Comparison of ENCODE assay signal across 13 cellular contexts in genomic region chr9:99172129-99173091, GRCh38. TPM values are rescaled to one million over a fixed set of nuclear protein-coding genes. Genes with fewer than 3 reads are reported as not detected.
DNase-seq lines count a peak whose midpoint lies in the region; ATAC-seq and TF ChIP-seq lines count a peak whose summit lies in the region.
"Had no signal": no experiment of that assay in that cellular context is flagged by ENCODE, and none has a peak within 500 bp of the region (broad histone marks: within the 10 kb centered on the region; RNA-seq: fewer than 3 reads in every experiment).

No MANE protein-coding gene starts in this region.

- TF ChIP-seq CTCF in SU-DHL-6 (IDR thresholded peaks at IDR 0.05; ENCODE audit: insufficient read depth, low read length, poor library complexity, severe bottlenecking) (no peak), progenitor cell of endocrine pancreas (IDR thresholded peaks at IDR 0.05; ENCODE audit: unreplicated experiment) (no peak)

- peak; percentile 26 to 64 for DNase-seq in NCI-H2081 (lab: John Stamatoyannopoulos, UW)
- no peak for DNase-seq in NCI-H2081 treated with DMSO at 0.1 percent for 48 hours (lab: John Stamatoyannopoulos, UW)
- DNase-seq in NCI-H1694 treated with DMSO at 0.1 percent for 48 hours (lab: John Stamatoyannopoulos, UW) = peak; percentile 84
- DNase-seq in progenitor cell of endocrine pancreas (ENCODE audit: low spot score, unreplicated experiment) = no peak
- no peak for DNase-seq in epidermal melanocyte (ENCODE audit: insufficient read length, low spot score)
- no peak for DNase-seq in activated T-cell treated with anti-CD3 and anti-CD28 coated beads for 4 hours
- no peak for DNase-seq in T-helper 17 cell
- DNase-seq: islet precursor cell, naive B cell, NCI-H187 treated with DMSO at 0.1 percent for 48 hours, trophoblast cell had no signal

- H3K9me2 ChIP-seq in SU-DHL-6 (replicated peaks; ENCODE audit: insufficient read depth, low read length) = no peaks in the 10 kb centered on the region

- ATAC-seq in T-helper 17 cell = no peak

- H3K9me3 Mint-ChIP-seq in progenitor cell of endocrine pancreas (ENCODE audit: low read depth) = no peaks in the 10 kb centered on the region
- H3K9me3 Mint-ChIP-seq: naive B cell had no signal

- no peak overlapping the region for H2AFZ ChIP-seq in SU-DHL-6 (ENCODE audit: low read depth, low read length, severe bottlenecking)

- H3K79me2 ChIP-seq in SU-DHL-6 (ENCODE audit: insufficient read depth, low read length) = no peaks in the 10 kb centered on the region

- no peaks in the 10 kb centered on the region for H3K27me3 ChIP-seq in SU-DHL-6 (ENCODE audit: low read length)

- peak overlapping the region; percentile 46; the same call in 1 of the 2 replicates for H3K27ac ChIP-seq in SU-DHL-6 (ENCODE audit: low read depth, low read length)

- H3K4me1 Mint-ChIP-seq in progenitor cell of endocrine pancreas (ENCODE audit: low read depth) (peaks cover 82% of the 10 kb centered on the region), T-helper 17 cell (peaks cover 8% of the 10 kb centered on the region)

- no peaks in the 10 kb centered on the region for H3K9me3 ChIP-seq in SU-DHL-6 (ENCODE audit: insufficient read depth, low read length)
- H3K9me3 ChIP-seq in T-helper 17 cell (ENCODE audit: control insufficient read depth, low read length, poor library complexity, severe bottlenecking) = no peaks in the 10 kb centered on the region

- no peaks in the 10 kb centered on the region for H3K36me3 Mint-ChIP-seq in progenitor cell of endocrine pancreas (ENCODE audit: insufficient read depth)
- no peaks in the 10 kb centered on the region for H3K36me3 Mint-ChIP-seq in T-helper 17 cell (ENCODE audit: low read depth)
- H3K36me3 Mint-ChIP-seq: naive B cell had no signal

- no peak overlapping the region for H3K9ac ChIP-seq in SU-DHL-6 (ENCODE audit: low read length)

- H3K4me3 Mint-ChIP-seq in progenitor cell of endocrine pancreas (ENCODE audit: low read depth) = peak overlapping the region; percentile 1
- H3K4me3 Mint-ChIP-seq in T-helper 17 cell = no peak overlapping the region
- H3K4me3 Mint-ChIP-seq: naive B cell had no signal

- no peak overlapping the region for H3K4me3 ChIP-seq in SU-DHL-6 (ENCODE audit: insufficient read depth, low read length, poor library complexity, severe bottlenecking)
- H3K4me3 ChIP-seq: smooth muscle cell had no signal

- H3K27me3 Mint-ChIP-seq in progenitor cell of endocrine pancreas = no peaks in the 10 kb centered on the region
- H3K27me3 Mint-ChIP-seq in T-helper 17 cell = peaks cover 27% of the 10 kb centered on the region

- H3K36me3 ChIP-seq in SU-DHL-6 (ENCODE audit: low read length) = no peaks in the 10 kb centered on the region

- H3K27ac Mint-ChIP-seq in progenitor cell of endocrine pancreas (peak overlapping the region; percentile 80), T-helper 17 cell (no peak overlapping the region)

- H4K20me1 ChIP-seq in SU-DHL-6 (ENCODE audit: low read depth, low read length) = no peaks in the 10 kb centered on the region

- H3K4me2 ChIP-seq in SU-DHL-6 (ENCODE audit: low read depth, low read length, poor library complexity, severe bottlenecking) = no peak overlapping the region

- peaks cover 26% of the 10 kb centered on the region for H3F3A ChIP-seq in SU-DHL-6 (ENCODE audit: insufficient read depth)

RNA-seq across cellular contexts. Expression of gene ALG2, which starts 49.3 kb away (rescaled TPM):
- total RNA-seq in progenitor cell of endocrine pancreas (39.0 and 39.2 TPM in 2 replicates), T-helper 17 cell (10 to 100 TPM; 17.9 to 19.5 TPM)

RNA-seq across cellular contexts. Expression of gene SEC61B, which starts 49.7 kb away (rescaled TPM):
- 153 and 163 TPM in 2 replicates for total RNA-seq in progenitor cell of endocrine pancreas
- 10 to 100 TPM; 84.9 to 95.0 TPM for total RNA-seq in T-helper 17 cell

Comparison
In these comparisons a context has a peak if more than half of its experiments do, and no peak if none do; other contexts are left out.
1. DNase-seq: peak in NCI-H2081 (2 of 2) and NCI-H1694 treated with DMSO at 0.1 percent for 48 hours (single experiment); none in NCI-H2081 treated with DMSO at 0.1 percent for 48 hours (single experiment), progenitor cell of endocrine pancreas (single experiment), epidermal melanocyte (single experiment), activated T-cell treated with anti-CD3 and anti-CD28 coated beads for 4 hours (single experiment) and T-helper 17 cell (0 of 3).